1 cellular context compared by ENCODE assay signal in the genomic region with DNA sequence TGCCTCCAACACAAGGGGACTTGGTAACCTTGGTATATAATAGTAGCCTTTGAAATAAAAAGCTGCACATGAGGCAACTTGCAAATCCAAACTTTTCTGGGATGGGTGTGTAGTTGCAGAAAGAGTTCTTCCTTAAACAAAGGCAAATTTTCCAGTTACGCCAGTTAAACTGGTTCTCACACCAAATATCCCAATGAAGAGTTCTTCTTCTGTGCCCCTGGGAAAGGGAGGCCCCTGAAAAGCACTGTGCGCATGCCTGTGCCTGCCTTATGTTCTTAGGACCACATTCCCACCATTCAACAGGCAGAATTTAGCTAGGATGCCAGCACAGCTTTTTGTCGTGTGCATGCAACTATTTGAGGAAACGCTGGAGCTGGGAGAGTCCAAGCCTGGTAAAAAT.
TF ChIP-seq lines count a peak whose summit lies in the region.

No MANE protein-coding gene starts in this region.

TF ChIP-seq in GM23338, 12 proteins besides CTCF, POLR2A, EP300 and RAD21 (continued from another document):
- TF ChIP-seq, protein P1, sequence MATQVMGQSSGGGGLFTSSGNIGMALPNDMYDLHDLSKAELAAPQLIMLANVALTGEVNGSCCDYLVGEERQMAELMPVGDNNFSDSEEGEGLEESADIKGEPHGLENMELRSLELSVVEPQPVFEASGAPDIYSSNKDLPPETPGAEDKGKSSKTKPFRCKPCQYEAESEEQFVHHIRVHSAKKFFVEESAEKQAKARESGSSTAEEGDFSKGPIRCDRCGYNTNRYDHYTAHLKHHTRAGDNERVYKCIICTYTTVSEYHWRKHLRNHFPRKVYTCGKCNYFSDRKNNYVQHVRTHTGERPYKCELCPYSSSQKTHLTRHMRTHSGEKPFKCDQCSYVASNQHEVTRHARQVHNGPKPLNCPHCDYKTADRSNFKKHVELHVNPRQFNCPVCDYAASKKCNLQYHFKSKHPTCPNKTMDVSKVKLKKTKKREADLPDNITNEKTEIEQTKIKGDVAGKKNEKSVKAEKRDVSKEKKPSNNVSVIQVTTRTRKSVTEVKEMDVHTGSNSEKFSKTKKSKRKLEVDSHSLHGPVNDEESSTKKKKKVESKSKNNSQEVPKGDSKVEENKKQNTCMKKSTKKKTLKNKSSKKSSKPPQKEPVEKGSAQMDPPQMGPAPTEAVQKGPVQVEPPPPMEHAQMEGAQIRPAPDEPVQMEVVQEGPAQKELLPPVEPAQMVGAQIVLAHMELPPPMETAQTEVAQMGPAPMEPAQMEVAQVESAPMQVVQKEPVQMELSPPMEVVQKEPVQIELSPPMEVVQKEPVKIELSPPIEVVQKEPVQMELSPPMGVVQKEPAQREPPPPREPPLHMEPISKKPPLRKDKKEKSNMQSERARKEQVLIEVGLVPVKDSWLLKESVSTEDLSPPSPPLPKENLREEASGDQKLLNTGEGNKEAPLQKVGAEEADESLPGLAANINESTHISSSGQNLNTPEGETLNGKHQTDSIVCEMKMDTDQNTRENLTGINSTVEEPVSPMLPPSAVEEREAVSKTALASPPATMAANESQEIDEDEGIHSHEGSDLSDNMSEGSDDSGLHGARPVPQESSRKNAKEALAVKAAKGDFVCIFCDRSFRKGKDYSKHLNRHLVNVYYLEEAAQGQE (IDR thresholded peaks at IDR 0.05; ENCODE audit: unreplicated experiment): no peak
- TF ChIP-seq STAT1 (IDR thresholded peaks at IDR 0.05; ENCODE audit: unreplicated experiment) (no peak), EZH2 (IDR thresholded peaks at IDR 0.05; ENCODE audit: low read depth, unreplicated experiment) (no peak), EZH2phosphoT487 (IDR thresholded peaks at IDR 0.05; ENCODE audit: unreplicated experiment) (no peak), JUNB (IDR thresholded peaks at IDR 0.05; ENCODE audit: unreplicated experiment) (no peak)
- TF ChIP-seq, protein P2, sequence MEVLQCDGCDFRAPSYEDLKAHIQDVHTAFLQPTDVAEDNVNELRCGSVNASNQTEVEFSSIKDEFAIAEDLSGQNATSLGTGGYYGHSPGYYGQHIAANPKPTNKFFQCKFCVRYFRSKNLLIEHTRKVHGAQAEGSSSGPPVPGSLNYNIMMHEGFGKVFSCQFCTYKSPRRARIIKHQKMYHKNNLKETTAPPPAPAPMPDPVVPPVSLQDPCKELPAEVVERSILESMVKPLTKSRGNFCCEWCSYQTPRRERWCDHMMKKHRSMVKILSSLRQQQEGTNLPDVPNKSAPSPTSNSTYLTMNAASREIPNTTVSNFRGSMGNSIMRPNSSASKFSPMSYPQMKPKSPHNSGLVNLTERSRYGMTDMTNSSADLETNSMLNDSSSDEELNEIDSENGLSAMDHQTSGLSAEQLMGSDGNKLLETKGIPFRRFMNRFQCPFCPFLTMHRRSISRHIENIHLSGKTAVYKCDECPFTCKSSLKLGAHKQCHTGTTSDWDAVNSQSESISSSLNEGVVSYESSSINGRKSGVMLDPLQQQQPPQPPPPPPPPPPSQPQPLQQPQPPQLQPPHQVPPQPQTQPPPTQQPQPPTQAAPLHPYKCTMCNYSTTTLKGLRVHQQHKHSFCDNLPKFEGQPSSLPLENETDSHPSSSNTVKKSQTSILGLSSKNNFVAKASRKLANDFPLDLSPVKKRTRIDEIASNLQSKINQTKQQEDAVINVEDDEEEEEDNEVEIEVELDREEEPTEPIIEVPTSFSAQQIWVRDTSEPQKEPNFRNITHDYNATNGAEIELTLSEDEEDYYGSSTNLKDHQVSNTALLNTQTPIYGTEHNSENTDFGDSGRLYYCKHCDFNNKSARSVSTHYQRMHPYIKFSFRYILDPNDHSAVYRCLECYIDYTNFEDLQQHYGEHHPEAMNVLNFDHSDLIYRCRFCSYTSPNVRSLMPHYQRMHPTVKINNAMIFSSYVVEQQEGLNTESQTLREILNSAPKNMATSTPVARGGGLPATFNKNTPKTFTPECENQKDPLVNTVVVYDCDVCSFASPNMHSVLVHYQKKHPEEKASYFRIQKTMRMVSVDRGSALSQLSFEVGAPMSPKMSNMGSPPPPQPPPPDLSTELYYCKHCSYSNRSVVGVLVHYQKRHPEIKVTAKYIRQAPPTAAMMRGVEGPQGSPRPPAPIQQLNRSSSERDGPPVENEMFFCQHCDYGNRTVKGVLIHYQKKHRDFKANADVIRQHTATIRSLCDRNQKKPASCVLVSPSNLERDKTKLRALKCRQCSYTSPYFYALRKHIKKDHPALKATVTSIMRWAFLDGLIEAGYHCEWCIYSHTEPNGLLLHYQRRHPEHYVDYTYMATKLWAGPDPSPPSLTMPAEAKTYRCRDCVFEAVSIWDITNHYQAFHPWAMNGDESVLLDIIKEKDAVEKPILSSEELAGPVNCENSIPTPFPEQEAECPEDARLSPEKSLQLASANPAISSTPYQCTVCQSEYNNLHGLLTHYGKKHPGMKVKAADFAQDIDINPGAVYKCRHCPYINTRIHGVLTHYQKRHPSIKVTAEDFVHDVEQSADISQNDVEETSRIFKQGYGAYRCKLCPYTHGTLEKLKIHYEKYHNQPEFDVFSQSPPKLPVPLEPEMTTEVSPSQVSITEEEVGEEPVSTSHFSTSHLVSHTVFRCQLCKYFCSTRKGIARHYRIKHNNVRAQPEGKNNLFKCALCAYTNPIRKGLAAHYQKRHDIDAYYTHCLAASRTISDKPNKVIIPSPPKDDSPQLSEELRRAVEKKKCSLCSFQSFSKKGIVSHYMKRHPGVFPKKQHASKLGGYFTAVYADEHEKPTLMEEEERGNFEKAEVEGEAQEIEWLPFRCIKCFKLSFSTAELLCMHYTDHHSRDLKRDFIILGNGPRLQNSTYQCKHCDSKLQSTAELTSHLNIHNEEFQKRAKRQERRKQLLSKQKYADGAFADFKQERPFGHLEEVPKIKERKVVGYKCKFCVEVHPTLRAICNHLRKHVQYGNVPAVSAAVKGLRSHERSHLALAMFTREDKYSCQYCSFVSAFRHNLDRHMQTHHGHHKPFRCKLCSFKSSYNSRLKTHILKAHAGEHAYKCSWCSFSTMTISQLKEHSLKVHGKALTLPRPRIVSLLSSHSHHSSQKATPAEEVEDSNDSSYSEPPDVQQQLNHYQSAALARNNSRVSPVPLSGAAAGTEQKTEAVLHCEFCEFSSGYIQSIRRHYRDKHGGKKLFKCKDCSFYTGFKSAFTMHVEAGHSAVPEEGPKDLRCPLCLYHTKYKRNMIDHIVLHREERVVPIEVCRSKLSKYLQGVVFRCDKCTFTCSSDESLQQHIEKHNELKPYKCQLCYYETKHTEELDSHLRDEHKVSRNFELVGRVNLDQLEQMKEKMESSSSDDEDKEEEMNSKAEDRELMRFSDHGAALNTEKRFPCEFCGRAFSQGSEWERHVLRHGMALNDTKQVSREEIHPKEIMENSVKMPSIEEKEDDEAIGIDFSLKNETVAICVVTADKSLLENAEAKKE (CRISPR knock-in tag; IDR thresholded peaks at IDR 0.05): no peak
